9 cellular contexts compared by ENCODE assay signal in genomic region chr4:171846232-171846631, GRCh38. TPM values are rescaled to one million over a fixed set of nuclear protein-coding genes. Genes with fewer than 3 reads are reported as not detected.
A peak's percentile ranks its signal among the peaks of the same experiment; 100 is the strongest.
DNase-seq lines count a peak whose midpoint lies in the region; ATAC-seq and TF ChIP-seq lines count a peak whose summit lies in the region.
"Had no signal": no experiment of that assay in that cellular context is flagged by ENCODE, and none has a peak within 500 bp of the region (broad histone marks: within the 10 kb centered on the region; RNA-seq: fewer than 3 reads in every experiment).

No MANE protein-coding gene starts in this region.

- H3K9ac ChIP-seq in KMS-11 = no peak overlapping the region

- H3K27me3 ChIP-seq in heart right ventricle = no peaks in the 10 kb centered on the region
- H3K27me3 ChIP-seq in KMS-11 (ENCODE audit: insufficient read depth, low read depth) = no peaks in the 10 kb centered on the region
- H3K27me3 ChIP-seq in thyroid gland = no peaks in the 10 kb centered on the region

- DNase-seq in heart right ventricle (peak; percentile 9 to 15), Right ventricle myocardium superior (no peak), SHP77 treated with DMSO at 0.1 percent for 48 hours (lab: John Stamatoyannopoulos, UW) (peak; percentile 22), glomerular endothelial cell (ENCODE audit: extremely low read depth, low read depth, low spot score) (peak; percentile 27), posterior vena cava (ENCODE audit: low spot score) (no peak), thyroid gland (no peak)

- no peak for TF ChIP-seq POLR2A in thyroid gland (IDR thresholded peaks at IDR 0.05)

- no peak overlapping the region for H2AFZ ChIP-seq in KMS-11 (ENCODE audit: low read depth)

- H3K4me1 ChIP-seq in heart right ventricle = no peaks in the 10 kb centered on the region
- no peaks in the 10 kb centered on the region for H3K4me1 ChIP-seq in KMS-11 (ENCODE audit: low read depth, poor library complexity, severe bottlenecking)
- no peaks in the 10 kb centered on the region for H3K4me1 ChIP-seq in thyroid gland

- intact Hi-C loops in heart right ventricle (cut with DNase I) = loop anchor here in 3 of 10 donors (5.0 to 10.0 kb wide), 2 partner anchors 356 to 359 kb away; no protein-coding TSS in a partner anchor
- intact Hi-C loops in Right ventricle myocardium superior (cut with DNase I) = no loop called here
- intact Hi-C loops in posterior vena cava (cut with DNase I) = no loop called here
- intact Hi-C loops in thyroid gland (cut with DNase I) = no loop called here

- H3K4me3 ChIP-seq in heart right ventricle = no peak overlapping the region
- no peak overlapping the region for H3K4me3 ChIP-seq in KMS-11 (IDR thresholded peaks at IDR 0.05; ENCODE audit: insufficient read depth, low read depth, low read length)
- no peak overlapping the region for H3K4me3 ChIP-seq in thyroid gland (replicated peaks in 1 of 3)

- no peaks in the 10 kb centered on the region for H3K36me3 ChIP-seq in heart right ventricle
- H3K36me3 ChIP-seq in KMS-11 (ENCODE audit: insufficient read depth) = no peaks in the 10 kb centered on the region
- H3K36me3 ChIP-seq in thyroid gland = no peaks in the 10 kb centered on the region

- ATAC-seq in heart right ventricle = peak in 2 of 8 donors; percentile 51
- no peak for ATAC-seq in Right ventricle myocardium superior (ENCODE audit: poor library complexity)
- peak; percentile 74 for ATAC-seq in GM21723 (IDR thresholded peaks at IDR 0.05; ENCODE audit: unreplicated experiment)

- H3K27ac ChIP-seq in heart right ventricle (no peak overlapping the region), KMS-11 (no peak overlapping the region), thyroid gland (no peak overlapping the region)

- H4K20me1 ChIP-seq in KMS-11 (ENCODE audit: insufficient read depth) = no peaks in the 10 kb centered on the region

- H3K9me3 ChIP-seq in heart right ventricle (no peaks in the 10 kb centered on the region), thyroid gland (no peaks in the 10 kb centered on the region)

- no peaks in the 10 kb centered on the region for H3K79me2 ChIP-seq in KMS-11 (ENCODE audit: insufficient read depth, low read depth)

- H3K4me2 ChIP-seq in KMS-11 = no peak overlapping the region

- 21 to 41% methylated on average over 2 of the region's 2 CpGs for WGBS in heart right ventricle, 2 donors
- 20 to 38% methylated on average over 2 of the region's 2 CpGs for WGBS in thyroid gland, 2 donors

- TF ChIP-seq CTCF in heart right ventricle (IDR thresholded peaks at IDR 0.05) = peak in 8 of 9 donors; percentile 28 to 54 (median 42)
- TF ChIP-seq CTCF in KMS-11 (conservative IDR thresholded peaks at IDR 0.05; ENCODE audit: low read depth, low read length) = peak; percentile 77
- TF ChIP-seq CTCF in thyroid gland (IDR thresholded peaks at IDR 0.05) = peak in 1 of 6 experiments; percentile 9

RNA-seq across cellular contexts. Expression of gene GALNTL6, which starts 33.0 kb away (rescaled TPM):
- 1 to 10 TPM in 2 of 10 donors, under 1 TPM in 3, not detected in 5; 0.14 to 2.6 (median 0.64) TPM for total RNA-seq in heart right ventricle
- polyA plus RNA-seq in heart right ventricle = under 1 TPM in 1 of 2 donors, not detected in 1; 0.23 TPM
- total RNA-seq in Right ventricle myocardium superior = not detected
- 0.35 and 0.39 TPM in 2 replicates for total RNA-seq in glomerular endothelial cell
- total RNA-seq in posterior vena cava = not detected
- total RNA-seq in thyroid gland = not detected
- total RNA-seq: subcutaneous adipose tissue had no signal

Comparison
In these comparisons a context has a peak if more than half of its experiments do, and no peak if none do; other contexts are left out.
1. DNase-seq: peak in heart right ventricle (2 of 2), SHP77 treated with DMSO at 0.1 percent for 48 hours (single experiment) and glomerular endothelial cell (single experiment); none in Right ventricle myocardium superior (single experiment), posterior vena cava (single experiment) and thyroid gland (0 of 2).